Comparison of ENCODE assay signal across 23 cellular contexts in genomic region chr2:27943138-27943537, GRCh38.
"Had no signal": no experiment of that assay in that cellular context is flagged by ENCODE, and none has a peak within 500 bp of the region (broad histone marks: within the 10 kb centered on the region; RNA-seq: fewer than 3 reads in every experiment).

No MANE protein-coding gene starts in this region.

- H3K9me3 ChIP-seq: left ventricle myocardium inferior, mucosa of descending colon, stomach, suprapubic skin, transverse colon had no signal

- H3K9me3 Mint-ChIP-seq: activated CD4-positive, alpha-beta memory T cell treated with anti-CD3 and anti-CD28 coated beads, Interleukin-2, amount 10 ng/mL, durations not matched to agents 7 days and 5 days; activated CD4-positive, alpha-beta T cell treated with anti-CD3 and anti-CD28 coated beads, Interleukin-2, amount 10 ng/mL, durations not matched to agents 24 days and 14 days; activated T-helper 1 cell treated with anti-CD3 and anti-CD28 coated beads, Interleukin-12 subunit alpha, Interleukin-12 subunit beta, Interleukin-2, Interleukin-4 antibody, amounts not matched to agents 30 ng/mL and 10 ng/mL and 1 ng/mL, durations not matched to agents 14 hours and 24 hours and 36 hours; nephron progenitor cell; stimulated activated memory B cell treated with anti-CD40 and anti-IgM and Interleukin-4, amounts not matched to agents 10 μg/mL and 1 μg/mL and 100 μg/mL, for 72 hours; T-helper 1 cell treated with Interleukin-12 subunit alpha and Interleukin-12 subunit beta and Interleukin-4 antibody, amounts not matched to agents 30 μg/mL and 1 μg/mL, for 36 hours had no signal

- H3K27me3 Mint-ChIP-seq: activated CD4-positive, alpha-beta memory T cell treated with anti-CD3 and anti-CD28 coated beads, Interleukin-2, amount 10 ng/mL, durations not matched to agents 7 days and 5 days; activated CD4-positive, alpha-beta T cell treated with anti-CD3 and anti-CD28 coated beads, Interleukin-2, amount 10 ng/mL, durations not matched to agents 24 days and 14 days; activated CD8-positive, alpha-beta memory T cell treated with anti-CD3 and anti-CD28 coated beads, Interleukin-2, amount 10 ng/mL, durations not matched to agents 7 days and 5 days; activated naive CD8-positive, alpha-beta T cell; stimulated activated memory B cell treated with anti-CD40 and anti-IgM and Interleukin-4, amounts not matched to agents 10 μg/mL and 1 μg/mL and 100 μg/mL, for 72 hours had no signal

- ATAC-seq: activated CD8-positive, alpha-beta memory T cell treated with anti-CD3 and anti-CD28 coated beads, Interleukin-2, amount 10 ng/mL, durations not matched to agents 7 days and 5 days; foreskin keratinocyte; mucosa of descending colon; sciatic nerve; stimulated activated memory B cell treated with anti-CD40 and anti-IgM and Interleukin-4, amounts not matched to agents 10 μg/mL and 1 μg/mL and 100 μg/mL, for 72 hours had no signal

- DNase-seq: activated CD4-positive, alpha-beta memory T cell treated with anti-CD3 and anti-CD28 coated beads, Interleukin-2, amount 10 ng/mL, durations not matched to agents 7 days and 5 days; activated CD4-positive, alpha-beta T cell treated with anti-CD3 and anti-CD28 coated beads, Interleukin-2, amount 10 ng/mL, durations not matched to agents 24 days and 14 days; activated CD8-positive, alpha-beta memory T cell treated with anti-CD3 and anti-CD28 coated beads, Interleukin-2, amount 10 ng/mL, durations not matched to agents 7 days and 5 days; activated gamma-delta T cell treated with Interleukin-2 at 50 U/mL for 16 hours; central memory CD4-positive, alpha-beta T cell; dermis blood vessel endothelial cell; effector CD8-positive, alpha-beta T cell; foreskin keratinocyte; left ventricle myocardium inferior; mammary epithelial cell; mucosa of descending colon; nephron progenitor cell; posterior cingulate gyrus; stomach; transverse colon had no signal

- H3K4me1 ChIP-seq: foreskin keratinocyte had no signal

- FAIRE-seq: astrocyte, urothelium cell line had no signal

- H3K4me3 Mint-ChIP-seq: activated CD4-positive, alpha-beta memory T cell treated with anti-CD3 and anti-CD28 coated beads, Interleukin-2, amount 10 ng/mL, durations not matched to agents 7 days and 5 days; activated CD4-positive, alpha-beta T cell treated with anti-CD3 and anti-CD28 coated beads, Interleukin-2, amount 10 ng/mL, durations not matched to agents 24 days and 14 days; activated CD8-positive, alpha-beta memory T cell treated with anti-CD3 and anti-CD28 coated beads, Interleukin-2, amount 10 ng/mL, durations not matched to agents 7 days and 5 days; activated naive CD8-positive, alpha-beta T cell; activated T-helper 1 cell treated with anti-CD3 and anti-CD28 coated beads, Interleukin-12 subunit alpha, Interleukin-12 subunit beta, Interleukin-2, Interleukin-4 antibody, amounts not matched to agents 30 ng/mL and 10 ng/mL and 1 ng/mL, durations not matched to agents 14 hours and 24 hours and 36 hours; nephron progenitor cell; stimulated activated memory B cell treated with anti-CD40 and anti-IgM and Interleukin-4, amounts not matched to agents 10 μg/mL and 1 μg/mL and 100 μg/mL, for 72 hours; T-helper 1 cell treated with Interleukin-12 subunit alpha and Interleukin-12 subunit beta and Interleukin-4 antibody, amounts not matched to agents 30 μg/mL and 1 μg/mL, for 36 hours had no signal

- H3K36me3 Mint-ChIP-seq: stimulated activated memory B cell treated with anti-CD40 and anti-IgM and Interleukin-4, amounts not matched to agents 10 μg/mL and 1 μg/mL and 100 μg/mL, for 72 hours had no signal

- H3K36me3 ChIP-seq: left ventricle myocardium inferior, suprapubic skin, transverse colon had no signal

- H3K27ac Mint-ChIP-seq: activated CD4-positive, alpha-beta memory T cell treated with anti-CD3 and anti-CD28 coated beads, Interleukin-2, amount 10 ng/mL, durations not matched to agents 7 days and 5 days; activated CD4-positive, alpha-beta T cell treated with anti-CD3 and anti-CD28 coated beads, Interleukin-2, amount 10 ng/mL, durations not matched to agents 24 days and 14 days; activated CD8-positive, alpha-beta memory T cell treated with anti-CD3 and anti-CD28 coated beads, Interleukin-2, amount 10 ng/mL, durations not matched to agents 7 days and 5 days; activated naive CD8-positive, alpha-beta T cell; activated T-helper 1 cell treated with anti-CD3 and anti-CD28 coated beads, Interleukin-12 subunit alpha, Interleukin-12 subunit beta, Interleukin-2, Interleukin-4 antibody, amounts not matched to agents 30 ng/mL and 10 ng/mL and 1 ng/mL, durations not matched to agents 14 hours and 24 hours and 36 hours; nephron progenitor cell; stimulated activated memory B cell treated with anti-CD40 and anti-IgM and Interleukin-4, amounts not matched to agents 10 μg/mL and 1 μg/mL and 100 μg/mL, for 72 hours; T-helper 1 cell treated with Interleukin-12 subunit alpha and Interleukin-12 subunit beta and Interleukin-4 antibody, amounts not matched to agents 30 μg/mL and 1 μg/mL, for 36 hours had no signal

- H3K27ac ChIP-seq: foreskin keratinocyte, left ventricle myocardium inferior, stomach, suprapubic skin, transverse colon had no signal

- H3K4me1 Mint-ChIP-seq: nephron progenitor cell had no signal

- H3K27me3 ChIP-seq: foreskin keratinocyte, stomach, suprapubic skin, transverse colon had no signal

- H3K4me3 ChIP-seq: left ventricle myocardium inferior, mucosa of descending colon, stomach, suprapubic skin, transverse colon had no signal
